Comparison of ENCODE assay signal across 1 cellular context in genomic region chr21:43585924-43586411, GRCh38.
A peak's percentile ranks its signal among the peaks of the same experiment; 100 is the strongest.
TF ChIP-seq lines count a peak whose summit lies in the region.

No MANE protein-coding gene starts in this region.

TF ChIP-seq in HepG2, 621 proteins besides CTCF, POLR2A, EP300 and RAD21 (continued from another document and continues in another):
- TF ChIP-seq HNF4G (IDR thresholded peaks at IDR 0.05; ENCODE audit: borderline replicate concordance, low read depth, low read length) (0 out of 2 replicates have a peak, but pooled peaks have one; percentile 6), HNF4G (CRISPR knock-in tag; IDR thresholded peaks at IDR 0.05; ENCODE audit: borderline replicate concordance, low read depth) (no peak; the same call in 1 of the 2 replicates), SSRP1 (CRISPR knock-in tag; IDR thresholded peaks at IDR 0.05) (no peak), SP5 (CRISPR knock-in tag; IDR thresholded peaks at IDR 0.05; ENCODE audit: borderline replicate concordance, low read depth) (peak; percentile 16; the same call in 1 of the 2 replicates), CREM (IDR thresholded peaks at IDR 0.05) (peak; percentile 66; the same call in 1 of the 2 replicates), CREM (CRISPR knock-in tag; IDR thresholded peaks at IDR 0.05) (no peak), ZMYM2 (CRISPR knock-in tag; IDR thresholded peaks at IDR 0.05) (0 out of 2 replicates have a peak, but pooled peaks have one; percentile 41), AGO1 (IDR thresholded peaks at IDR 0.05; ENCODE audit: low read depth, low read length, poor library complexity, severe bottlenecking) (no peak), THRA (CRISPR knock-in tag; IDR thresholded peaks at IDR 0.05; ENCODE audit: borderline replicate concordance) (peak; percentile 78; the same call in 1 of the 2 replicates), PRMT3 (CRISPR knock-in tag; IDR thresholded peaks at IDR 0.05; ENCODE audit: borderline replicate concordance, low read depth) (0 out of 2 replicates have a peak, but pooled peaks have one; percentile 41), FOXP1 (IDR thresholded peaks at IDR 0.05) (no peak), FOXP1 (CRISPR knock-in tag; IDR thresholded peaks at IDR 0.05) (peak; percentile 31), ZNF530 (CRISPR knock-in tag; IDR thresholded peaks at IDR 0.05; ENCODE audit: low read depth) (no peak), REXO4 (CRISPR knock-in tag; IDR thresholded peaks at IDR 0.05; ENCODE audit: borderline replicate concordance) (no peak), ZSCAN22 (CRISPR knock-in tag; IDR thresholded peaks at IDR 0.05) (no peak), ZNF337 (CRISPR knock-in tag; IDR thresholded peaks at IDR 0.05; ENCODE audit: borderline replicate concordance, low read depth) (peak; percentile 58; the same call in 1 of the 2 replicates), BCL6 (CRISPR knock-in tag; IDR thresholded peaks at IDR 0.05) (peak; percentile 93), ZMYM4 (CRISPR knock-in tag; IDR thresholded peaks at IDR 0.05) (peak; percentile 76; the same call in 1 of the 2 replicates), STAT6 (CRISPR knock-in tag; IDR thresholded peaks at IDR 0.05; ENCODE audit: borderline replicate concordance) (peak; percentile 80), ZNF331 (CRISPR knock-in tag; IDR thresholded peaks at IDR 0.05) (peak; percentile 78; the same call in 1 of the 2 replicates), MIER3 (CRISPR knock-in tag; IDR thresholded peaks at IDR 0.05; ENCODE audit: borderline replicate concordance) (peak; percentile 81; the same call in 1 of the 2 replicates), RCOR2 (CRISPR knock-in tag; IDR thresholded peaks at IDR 0.05) (peak; percentile 64; the same call in 1 of the 2 replicates), JUN (CRISPR knock-in tag; IDR thresholded peaks at IDR 0.05) (peak; percentile 28; the same call in 1 of the 2 replicates), ERF (CRISPR knock-in tag; IDR thresholded peaks at IDR 0.05) (peak; percentile 82), MEIS1 (CRISPR knock-in tag; IDR thresholded peaks at IDR 0.05; ENCODE audit: borderline replicate concordance) (0 out of 2 replicates have a peak, but pooled peaks have one; percentile 48), ESRRA (CRISPR knock-in tag; IDR thresholded peaks at IDR 0.05; ENCODE audit: low read depth) (0 out of 2 replicates have a peak, but pooled peaks have one; percentile 36), TARDBP (CRISPR knock-in tag; IDR thresholded peaks at IDR 0.05) (peak; percentile 77; the same call in 1 of the 2 replicates), ZNF12 (CRISPR knock-in tag; IDR thresholded peaks at IDR 0.05) (peak; percentile 63; the same call in 1 of the 2 replicates), ZNF609 (CRISPR knock-in tag; IDR thresholded peaks at IDR 0.05; ENCODE audit: borderline replicate concordance) (peak; percentile 55; the same call in 1 of the 2 replicates), ZNF629 (CRISPR knock-in tag; conservative IDR thresholded peaks at IDR 0.05) (no peak), BRCA1 (CRISPR knock-in tag; IDR thresholded peaks at IDR 0.05) (no peak), ZNF644 (CRISPR knock-in tag; IDR thresholded peaks at IDR 0.05; ENCODE audit: low read depth) (peak; percentile 96), MAZ (IDR thresholded peaks at IDR 0.05; ENCODE audit: borderline replicate concordance, low read depth, low read length) (no peak), MAZ (CRISPR knock-in tag; IDR thresholded peaks at IDR 0.05; ENCODE audit: low read depth) (0 out of 2 replicates have a peak, but pooled peaks have one; percentile 30), RFX5 (IDR thresholded peaks at IDR 0.05; ENCODE audit: low read depth, low read length) (no peak), ZFX (CRISPR knock-in tag; IDR thresholded peaks at IDR 0.05; ENCODE audit: low read depth) (peak; percentile 36; the same call in 1 of the 2 replicates), LCORL (IDR thresholded peaks at IDR 0.05) (no peak), LCORL (CRISPR knock-in tag; IDR thresholded peaks at IDR 0.05) (peak; percentile 80; the same call in 1 of the 2 replicates), PHF21A (CRISPR knock-in tag; IDR thresholded peaks at IDR 0.05) (peak; percentile 60; the same call in 1 of the 2 replicates), RXRB (CRISPR knock-in tag; IDR thresholded peaks at IDR 0.05; ENCODE audit: borderline replicate concordance) (peak; percentile 93), ZMYM3 (CRISPR knock-in tag; IDR thresholded peaks at IDR 0.05) (0 out of 2 replicates have a peak, but pooled peaks have one; percentile 21)
- TF ChIP-seq, protein P1, sequence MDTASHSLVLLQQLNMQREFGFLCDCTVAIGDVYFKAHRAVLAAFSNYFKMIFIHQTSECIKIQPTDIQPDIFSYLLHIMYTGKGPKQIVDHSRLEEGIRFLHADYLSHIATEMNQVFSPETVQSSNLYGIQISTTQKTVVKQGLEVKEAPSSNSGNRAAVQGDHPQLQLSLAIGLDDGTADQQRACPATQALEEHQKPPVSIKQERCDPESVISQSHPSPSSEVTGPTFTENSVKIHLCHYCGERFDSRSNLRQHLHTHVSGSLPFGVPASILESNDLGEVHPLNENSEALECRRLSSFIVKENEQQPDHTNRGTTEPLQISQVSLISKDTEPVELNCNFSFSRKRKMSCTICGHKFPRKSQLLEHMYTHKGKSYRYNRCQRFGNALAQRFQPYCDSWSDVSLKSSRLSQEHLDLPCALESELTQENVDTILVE (CRISPR knock-in tag; IDR thresholded peaks at IDR 0.05): peak; percentile 75
- TF ChIP-seq, protein P2, sequence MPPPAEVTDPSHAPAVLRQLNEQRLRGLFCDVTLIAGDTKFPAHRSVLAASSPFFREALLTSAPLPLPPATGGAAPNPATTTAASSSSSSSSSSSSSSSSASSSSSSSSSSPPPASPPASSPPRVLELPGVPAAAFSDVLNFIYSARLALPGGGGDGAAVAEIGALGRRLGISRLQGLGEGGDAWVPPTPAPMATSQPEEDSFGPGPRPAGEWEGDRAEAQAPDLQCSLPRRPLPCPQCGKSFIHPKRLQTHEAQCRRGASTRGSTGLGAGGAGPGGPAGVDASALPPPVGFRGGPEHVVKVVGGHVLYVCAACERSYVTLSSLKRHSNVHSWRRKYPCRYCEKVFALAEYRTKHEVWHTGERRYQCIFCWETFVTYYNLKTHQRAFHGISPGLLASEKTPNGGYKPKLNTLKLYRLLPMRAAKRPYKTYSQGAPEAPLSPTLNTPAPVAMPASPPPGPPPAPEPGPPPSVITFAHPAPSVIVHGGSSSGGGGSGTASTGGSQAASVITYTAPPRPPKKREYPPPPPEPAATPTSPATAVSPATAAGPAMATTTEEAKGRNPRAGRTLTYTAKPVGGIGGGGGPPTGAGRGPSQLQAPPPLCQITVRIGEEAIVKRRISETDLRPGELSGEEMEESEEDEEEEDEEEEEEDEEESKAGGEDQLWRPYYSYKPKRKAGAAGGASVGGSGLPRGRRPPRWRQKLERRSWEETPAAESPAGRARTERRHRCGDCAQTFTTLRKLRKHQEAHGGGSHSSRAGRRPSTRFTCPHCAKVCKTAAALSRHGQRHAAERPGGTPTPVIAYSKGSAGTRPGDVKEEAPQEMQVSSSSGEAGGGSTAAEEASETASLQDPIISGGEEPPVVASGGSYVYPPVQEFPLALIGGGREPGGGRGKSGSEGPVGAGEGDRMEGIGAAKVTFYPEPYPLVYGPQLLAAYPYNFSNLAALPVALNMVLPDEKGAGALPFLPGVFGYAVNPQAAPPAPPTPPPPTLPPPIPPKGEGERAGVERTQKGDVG (CRISPR knock-in tag; IDR thresholded peaks at IDR 0.05; ENCODE audit: borderline replicate concordance): no peak
- TF ChIP-seq, protein P3, sequence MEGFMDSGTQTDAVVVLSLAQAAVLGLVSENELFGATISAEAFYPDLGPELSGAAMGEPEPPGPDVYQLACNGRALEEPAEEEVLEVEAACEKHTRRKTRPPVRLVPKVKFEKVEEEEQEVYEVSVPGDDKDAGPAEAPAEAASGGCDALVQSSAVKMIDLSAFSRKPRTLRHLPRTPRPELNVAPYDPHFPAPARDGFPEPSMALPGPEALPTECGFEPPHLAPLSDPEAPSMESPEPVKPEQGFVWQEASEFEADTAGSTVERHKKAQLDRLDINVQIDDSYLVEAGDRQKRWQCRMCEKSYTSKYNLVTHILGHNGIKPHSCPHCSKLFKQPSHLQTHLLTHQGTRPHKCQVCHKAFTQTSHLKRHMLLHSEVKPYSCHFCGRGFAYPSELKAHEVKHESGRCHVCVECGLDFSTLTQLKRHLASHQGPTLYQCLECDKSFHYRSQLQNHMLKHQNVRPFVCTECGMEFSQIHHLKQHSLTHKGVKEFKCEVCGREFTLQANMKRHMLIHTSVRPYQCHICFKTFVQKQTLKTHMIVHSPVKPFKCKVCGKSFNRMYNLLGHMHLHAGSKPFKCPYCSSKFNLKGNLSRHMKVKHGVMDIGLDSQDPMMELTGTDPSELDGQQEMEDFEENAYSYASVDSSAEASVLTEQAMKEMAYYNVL (CRISPR knock-in tag; IDR thresholded peaks at IDR 0.05; ENCODE audit: borderline replicate concordance): peak; percentile 78; the same call in 1 of the 2 replicates
- TF ChIP-seq, protein P4, sequence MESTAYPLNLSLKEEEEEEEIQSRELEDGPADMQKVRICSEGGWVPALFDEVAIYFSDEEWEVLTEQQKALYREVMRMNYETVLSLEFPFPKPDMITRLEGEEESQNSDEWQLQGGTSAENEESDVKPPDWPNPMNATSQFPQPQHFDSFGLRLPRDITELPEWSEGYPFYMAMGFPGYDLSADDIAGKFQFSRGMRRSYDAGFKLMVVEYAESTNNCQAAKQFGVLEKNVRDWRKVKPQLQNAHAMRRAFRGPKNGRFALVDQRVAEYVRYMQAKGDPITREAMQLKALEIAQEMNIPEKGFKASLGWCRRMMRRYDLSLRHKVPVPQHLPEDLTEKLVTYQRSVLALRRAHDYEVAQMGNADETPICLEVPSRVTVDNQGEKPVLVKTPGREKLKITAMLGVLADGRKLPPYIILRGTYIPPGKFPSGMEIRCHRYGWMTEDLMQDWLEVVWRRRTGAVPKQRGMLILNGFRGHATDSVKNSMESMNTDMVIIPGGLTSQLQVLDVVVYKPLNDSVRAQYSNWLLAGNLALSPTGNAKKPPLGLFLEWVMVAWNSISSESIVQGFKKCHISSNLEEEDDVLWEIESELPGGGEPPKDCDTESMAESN (CRISPR knock-in tag; conservative IDR thresholded peaks at IDR 0.05): 0 out of 2 replicates have a peak, but pooled peaks have one; percentile 35
